ENCODE assay signal across 1 cellular context in the genomic region with DNA sequence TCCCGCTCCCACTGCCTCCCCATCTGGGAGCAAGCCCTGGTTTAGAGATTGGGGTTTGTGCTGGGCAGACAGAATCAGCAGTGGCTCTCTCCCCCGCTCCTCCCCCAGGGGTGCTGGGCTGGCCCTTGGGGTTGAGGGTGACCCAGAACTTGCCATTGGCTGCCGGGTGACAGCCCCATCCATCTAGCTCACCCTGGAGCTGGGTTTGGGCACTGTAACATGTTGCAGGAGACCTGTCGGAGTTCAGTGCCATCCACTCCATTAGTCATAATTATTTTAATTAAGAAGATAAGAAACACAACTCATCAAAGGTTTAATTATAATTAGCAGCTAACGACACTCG.
TF ChIP-seq lines count a peak whose summit lies in the region.

No MANE protein-coding gene starts in this region.

TF ChIP-seq in HepG2, 621 proteins besides CTCF, POLR2A, EP300 and RAD21 (continued from another document):
- TF ChIP-seq, protein P1, sequence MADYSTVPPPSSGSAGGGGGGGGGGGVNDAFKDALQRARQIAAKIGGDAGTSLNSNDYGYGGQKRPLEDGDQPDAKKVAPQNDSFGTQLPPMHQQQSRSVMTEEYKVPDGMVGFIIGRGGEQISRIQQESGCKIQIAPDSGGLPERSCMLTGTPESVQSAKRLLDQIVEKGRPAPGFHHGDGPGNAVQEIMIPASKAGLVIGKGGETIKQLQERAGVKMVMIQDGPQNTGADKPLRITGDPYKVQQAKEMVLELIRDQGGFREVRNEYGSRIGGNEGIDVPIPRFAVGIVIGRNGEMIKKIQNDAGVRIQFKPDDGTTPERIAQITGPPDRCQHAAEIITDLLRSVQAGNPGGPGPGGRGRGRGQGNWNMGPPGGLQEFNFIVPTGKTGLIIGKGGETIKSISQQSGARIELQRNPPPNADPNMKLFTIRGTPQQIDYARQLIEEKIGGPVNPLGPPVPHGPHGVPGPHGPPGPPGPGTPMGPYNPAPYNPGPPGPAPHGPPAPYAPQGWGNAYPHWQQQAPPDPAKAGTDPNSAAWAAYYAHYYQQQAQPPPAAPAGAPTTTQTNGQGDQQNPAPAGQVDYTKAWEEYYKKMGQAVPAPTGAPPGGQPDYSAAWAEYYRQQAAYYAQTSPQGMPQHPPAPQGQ (CRISPR knock-in tag; IDR thresholded peaks at IDR 0.05; ENCODE audit: borderline replicate concordance), result no peak
- TF ChIP-seq ZNF619 (CRISPR knock-in tag; IDR thresholded peaks at IDR 0.05) (no peak), PCBP1 (IDR thresholded peaks at IDR 0.05; ENCODE audit: borderline replicate concordance, low read depth, low read length) (no peak), ZBTB3 (CRISPR knock-in tag; IDR thresholded peaks at IDR 0.05; ENCODE audit: borderline replicate concordance, low read depth) (no peak), ZMAT3 (CRISPR knock-in tag; conservative IDR thresholded peaks at IDR 0.05) (no peak), ZNF383 (CRISPR knock-in tag; IDR thresholded peaks at IDR 0.05; ENCODE audit: borderline replicate concordance) (no peak), ASH2L (IDR thresholded peaks at IDR 0.05; ENCODE audit: insufficient read length, low read depth, low read length) (peak; percentile 6), ARNT2 (CRISPR knock-in tag; IDR thresholded peaks at IDR 0.05; ENCODE audit: low read depth) (peak; percentile 24; the same call in 1 of the 2 replicates)
- TF ChIP-seq, protein P2, sequence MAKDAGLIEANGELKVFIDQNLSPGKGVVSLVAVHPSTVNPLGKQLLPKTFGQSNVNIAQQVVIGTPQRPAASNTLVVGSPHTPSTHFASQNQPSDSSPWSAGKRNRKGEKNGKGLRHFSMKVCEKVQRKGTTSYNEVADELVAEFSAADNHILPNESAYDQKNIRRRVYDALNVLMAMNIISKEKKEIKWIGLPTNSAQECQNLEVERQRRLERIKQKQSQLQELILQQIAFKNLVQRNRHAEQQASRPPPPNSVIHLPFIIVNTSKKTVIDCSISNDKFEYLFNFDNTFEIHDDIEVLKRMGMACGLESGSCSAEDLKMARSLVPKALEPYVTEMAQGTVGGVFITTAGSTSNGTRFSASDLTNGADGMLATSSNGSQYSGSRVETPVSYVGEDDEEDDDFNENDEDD (CRISPR knock-in tag; IDR thresholded peaks at IDR 0.05; ENCODE audit: borderline replicate concordance), result 0 out of 2 replicates have a peak, but pooled peaks have one; percentile 8
